ENCODE assay signal across 11 cellular contexts in genomic region chr18:55420977-55421611, GRCh38.
DNase-seq lines count a peak whose midpoint lies in the region; ATAC-seq and TF ChIP-seq lines count a peak whose summit lies in the region.
"Had no signal": no experiment of that assay in that cellular context is flagged by ENCODE, and none has a peak within 500 bp of the region (broad histone marks: within the 10 kb centered on the region; RNA-seq: fewer than 3 reads in every experiment).

No MANE protein-coding gene starts in this region.

- TF ChIP-seq CTCF in brain (conservative IDR thresholded peaks at IDR 0.05) (no peak), MM.1S (IDR thresholded peaks at IDR 0.05; ENCODE audit: low read length) (no peak)

- no peaks in the 10 kb centered on the region for H3K36me3 Mint-ChIP-seq in brain

- no peaks in the 10 kb centered on the region for H3K36me3 ChIP-seq in HUES48 (ENCODE audit: control insufficient read depth, insufficient read depth, low read length)
- no peaks in the 10 kb centered on the region for H3K36me3 ChIP-seq in stomach smooth muscle (ENCODE audit: control insufficient read depth in 2 of 2, insufficient read depth in 2 of 2, low read length in 2 of 2)
- no peaks in the 10 kb centered on the region for H3K36me3 ChIP-seq in MM.1S (replicated peaks; ENCODE audit: insufficient read depth, low read length)

- DNase-seq in NCI-H1417 (lab: John Stamatoyannopoulos, UW) (no peak), MM.1S (no peak), cerebellar nuclear complex (lab: John Stamatoyannopoulos, UW) (no peak)
- DNase-seq: NK-92 treated with Interleukin-12 subunit alpha and Interleukin-12 subunit beta, amount 100 ng/mL, for 24 hours; stimulated activated CD4-positive, alpha-beta T cell treated with anti-CD3 and anti-CD28 coated beads, Interleukin-4, amount 100 ng/mL, for 24 hours had no signal

- no peaks in the 10 kb centered on the region for H3K9me3 ChIP-seq in HUES48 (ENCODE audit: control insufficient read depth, insufficient read depth, low read length)
- H3K9me3 ChIP-seq in stomach smooth muscle (ENCODE audit: control insufficient read depth in 2 of 2, low read length in 2 of 2) = no peaks in the 10 kb centered on the region
- no peaks in the 10 kb centered on the region for H3K9me3 ChIP-seq in MM.1S (replicated peaks; ENCODE audit: insufficient read depth, low read length)

- no peak for ATAC-seq in HG02970 (IDR thresholded peaks at IDR 0.05; ENCODE audit: low FRiP score, unreplicated experiment)

- no peaks in the 10 kb centered on the region for H3K9me2 ChIP-seq in MM.1S (replicated peaks; ENCODE audit: insufficient read depth, low read length)

- H3K4me3 ChIP-seq in HUES48 (ENCODE audit: low read depth, low read length) (no peak overlapping the region), stomach smooth muscle (ENCODE audit: low read length in 2 of 2) (peak overlapping the region in 1 of 2 donors; percentile 70), MM.1S (ENCODE audit: low read length) (no peak overlapping the region)

- H3K27me3 Mint-ChIP-seq in brain = peaks cover 4% of the 10 kb centered on the region

- H2AFZ ChIP-seq in MM.1S (ENCODE audit: low read length) = no peak overlapping the region

- H3K4me1 ChIP-seq in HUES48 (ENCODE audit: control insufficient read depth, insufficient read depth, low read length) (peaks cover 89% of the 10 kb centered on the region), stomach smooth muscle (ENCODE audit: control insufficient read depth, insufficient read depth, low read length) (no peaks in the 10 kb centered on the region), MM.1S (ENCODE audit: low read length) (no peaks in the 10 kb centered on the region)

- peaks cover 99% of the 10 kb centered on the region for H3K4me1 Mint-ChIP-seq in brain

- H3K9me3 Mint-ChIP-seq in brain = peaks cover 0 to 4% (median 0%) of the 10 kb centered on the region in 5 experiments
- H3K9me3 Mint-ChIP-seq: activated T-helper 2 cell treated with anti-CD3 and anti-CD28 coated beads, Interferon-gamma antibody, Interleukin-2, Interleukin-4, amounts not matched to agents 10 μg/mL and 5 μg/mL and 100 μg/mL, durations not matched to agents 14 hours and 24 hours and 36 hours had no signal

- H4K20me1 ChIP-seq in MM.1S (ENCODE audit: insufficient read depth, low read length) = no peaks in the 10 kb centered on the region

- no peak overlapping the region for H3K9ac ChIP-seq in HUES48 (ENCODE audit: low read depth, low read length)
- H3K9ac ChIP-seq in stomach smooth muscle (ENCODE audit: low read length in 2 of 2) = peak overlapping the region in 1 of 2 donors; percentile 19
- no peak overlapping the region for H3K9ac ChIP-seq in MM.1S (ENCODE audit: low read length)

- H3K4me2 ChIP-seq in MM.1S (ENCODE audit: low read depth, low read length) = no peak overlapping the region

- peak overlapping the region; percentile 31 to 94 (median 88) for H3K4me3 Mint-ChIP-seq in brain

- no peaks in the 10 kb centered on the region for H3F3A ChIP-seq in MM.1S (ENCODE audit: insufficient read depth, low read length)

- H3K27me3 ChIP-seq in HUES48 (ENCODE audit: control insufficient read depth, insufficient read depth, low read length) (no peaks in the 10 kb centered on the region), layer of hippocampus (ENCODE audit: control insufficient read depth, insufficient read depth, low read length) (no peaks in the 10 kb centered on the region), stomach smooth muscle (ENCODE audit: control insufficient read depth in 1 of 2, insufficient read depth in 2 of 2, low read length in 2 of 2) (no peaks in the 10 kb centered on the region), MM.1S (replicated peaks; ENCODE audit: insufficient read depth, low read length) (no peaks in the 10 kb centered on the region)

- peak overlapping the region; percentile 8 for H3K27ac ChIP-seq in HUES48 (ENCODE audit: low read depth, low read length)
- H3K27ac ChIP-seq in layer of hippocampus (ENCODE audit: low read depth, low read length) = peak overlapping the region; percentile 75
- H3K27ac ChIP-seq in stomach smooth muscle (ENCODE audit: low read length) = peak overlapping the region; percentile 4
- no peak overlapping the region for H3K27ac ChIP-seq in MM.1S (ENCODE audit: low read length)

- no peaks in the 10 kb centered on the region for H3K79me2 ChIP-seq in MM.1S (ENCODE audit: low read length)

- peak overlapping the region; percentile 48 to 99 (median 97) for H3K27ac Mint-ChIP-seq in brain
- H3K27ac Mint-ChIP-seq: activated T-helper 2 cell treated with anti-CD3 and anti-CD28 coated beads, Interferon-gamma antibody, Interleukin-2, Interleukin-4, amounts not matched to agents 10 μg/mL and 5 μg/mL and 100 μg/mL, durations not matched to agents 14 hours and 24 hours and 36 hours had no signal
